11 cellular contexts compared by ENCODE assay signal in genomic region chr7:21430575-21430954, GRCh38. TPM values are rescaled to one million over a fixed set of nuclear protein-coding genes. Genes with fewer than 3 reads are reported as not detected.
DNase-seq lines count a peak whose midpoint lies in the region; ATAC-seq, FAIRE-seq and TF ChIP-seq lines count a peak whose summit lies in the region.
"Had no signal": no experiment of that assay in that cellular context is flagged by ENCODE, and none has a peak within 500 bp of the region (broad histone marks: within the 10 kb centered on the region; RNA-seq: fewer than 3 reads in every experiment).

No MANE protein-coding gene starts in this region.

- no peak for TF ChIP-seq CTCF in GM12878 (IDR thresholded peaks at IDR 0.05 in 2 of 3, conservative IDR thresholded peaks at IDR 0.05 in 1 of 3; ENCODE audit: control insufficient read depth in 2 of 3, extremely low read depth in 1 of 3, insufficient read depth in 1 of 3, low read depth in 3 of 3, low read length in 3 of 3)
- TF ChIP-seq CTCF in neural crest cell (conservative IDR thresholded peaks at IDR 0.05) = no peak
- TF ChIP-seq CTCF in gastroesophageal sphincter (IDR thresholded peaks at IDR 0.05) = no peak

- H3K36me3 Mint-ChIP-seq in neural crest cell (ENCODE audit: low read depth) = peaks cover 12% of the 10 kb centered on the region

- peaks cover 61% of the 10 kb centered on the region for H3K4me1 Mint-ChIP-seq in neural crest cell

- intact Hi-C loops in GM12878 (cut with micrococcal nuclease; ENCODE audit: unreplicated experiment) = no loop called here

- 60% methylated on average over 2 of the region's 3 CpGs for WGBS in HUES64
- WGBS in GM12878 (ENCODE audit: insufficient coverage, insufficient replicate concordance, low lambda C conversion rate, missing lambda C conversion rate) = 65% methylated on average over 3 of the region's 3 CpGs
- WGBS in gastroesophageal sphincter (ENCODE audit: low coverage in 1 of 2), 2 donors = 60 to 83% methylated on average over 2 to 3 of the region's 3 CpGs

- TF ChIP-seq POLR2A in GM12878 (IDR thresholded peaks at IDR 0.05; ENCODE audit: low read depth, low read length) (no peak), gastroesophageal sphincter (IDR thresholded peaks at IDR 0.05) (no peak)

- peak overlapping the region; percentile 100 for H3K4me3 Mint-ChIP-seq in neural crest cell

- H3K36me3 ChIP-seq in HUES64 (ENCODE audit: insufficient read depth, low read length) (peaks cover 19% of the 10 kb centered on the region; the same call in 1 of the 2 replicates), GM12878 (ENCODE audit: control insufficient read depth in 2 of 2, insufficient read depth in 2 of 2, low read length in 1 of 2) (peaks cover 0 to 4% of the 10 kb centered on the region in 2 experiments; a peak in 1 of 4 replicates), gastroesophageal sphincter (peaks cover 0 to 9% of the 10 kb centered on the region in 2 donors)
- H3K36me3 ChIP-seq: HAP-1 had no signal

- H2AFZ ChIP-seq in GM12878 (ENCODE audit: control insufficient read depth, low read depth, low read length) = no peak overlapping the region

- CTCF ChIA-PET in GM12878 (lab: Yijun Ruan, JAX) = interaction anchor here (0.6 to 2.9 kb wide), 7 partner anchors 19 to 170 kb away, joined by 3 to 13 read pairs (median 3); no protein-coding TSS in a partner anchor

- in situ Hi-C loops in GM12878 (cut with MboI) = no loop called here

- BruUV-seq in GM12878 (replicated peaks; lab: Mats Ljungman, UMichigan) = no TSS peak

- POLR2A ChIA-PET in GM12878 (lab: Charles Lee) = interaction anchor here (0.6 to 3.3 kb wide), 2 partner anchors 10 to 36 kb away, joined by 3 to 13 read pairs; no protein-coding TSS in a partner anchor

- peak overlapping the region; percentile 71 for H3K4me2 ChIP-seq in GM12878 (ENCODE audit: control insufficient read depth, insufficient read depth)

- no peaks in the 10 kb centered on the region for H3K27me3 Mint-ChIP-seq in neural crest cell (ENCODE audit: low read depth)

- peak overlapping the region; percentile 51 for H3K4me3 ChIP-seq in HUES64 (ENCODE audit: low read length)
- H3K4me3 ChIP-seq in GM12878 = peak overlapping the region; percentile 95
- no peak overlapping the region for H3K4me3 ChIP-seq in gastroesophageal sphincter

- no peaks in the 10 kb centered on the region for H3K9me3 Mint-ChIP-seq in neural crest cell

- no peak for TF ChIP-seq RAD21 in GM12878 (IDR thresholded peaks at IDR 0.05; ENCODE audit: insufficient read depth, low read depth, low read length)

- H3K27me3 ChIP-seq in HUES64 (ENCODE audit: insufficient read depth, low read length) = no peaks in the 10 kb centered on the region
- H3K27me3 ChIP-seq in GM12878 (replicated peaks in 1 of 2; ENCODE audit: control insufficient read depth in 2 of 2, insufficient read depth in 2 of 2, low read length in 1 of 2) = no peaks in the 10 kb centered on the region
- no peaks in the 10 kb centered on the region for H3K27me3 ChIP-seq in gastroesophageal sphincter

- H3K79me2 ChIP-seq in GM12878 (ENCODE audit: control insufficient read depth, insufficient read depth, low read length) = peaks cover 40% of the 10 kb centered on the region

- SMC1A ChIA-PET in GM12878 (lab: Charles Lee; ENCODE audit: uncharacterized antibody, unreplicated experiment) = interaction anchor here (0.7 to 6.0 kb wide), 14 partner anchors 9 to 178 kb away, joined by 3 to 43 read pairs (median 4); no protein-coding TSS in a partner anchor

- RAD21 ChIA-PET in GM12878 (lab: Charles Lee; ENCODE audit: unreplicated experiment) = interaction anchor here (0.8 to 2.5 kb wide), 11 partner anchors 10 to 175 kb away, joined by 3 to 17 read pairs (median 4); no protein-coding TSS in a partner anchor

- peaks cover 38% of the 10 kb centered on the region for H3K4me1 ChIP-seq in HUES64 (ENCODE audit: insufficient read depth, low read length)
- peaks cover 15% of the 10 kb centered on the region for H3K4me1 ChIP-seq in GM12878 (ENCODE audit: control insufficient read depth, insufficient read depth, low read length)
- peaks cover 2 to 59% (median 6%) of the 10 kb centered on the region in 3 donors for H3K4me1 ChIP-seq in gastroesophageal sphincter

- TF ChIP-seq EP300 in GM12878 (IDR thresholded peaks at IDR 0.05; ENCODE audit: borderline replicate concordance in 1 of 2, control insufficient read depth in 1 of 2, low read depth in 2 of 2, low read length in 2 of 2) (no peak), gastroesophageal sphincter (IDR thresholded peaks at IDR 0.05) (no peak)

- H3K9ac ChIP-seq in HUES64 (ENCODE audit: low read depth, low read length) (no peak overlapping the region), GM12878 (ENCODE audit: control insufficient read depth, insufficient read depth, low read length) (no peak overlapping the region)

- no peak overlapping the region for H3K27ac Mint-ChIP-seq in neural crest cell (ENCODE audit: unreplicated experiment)

- H3K27ac ChIP-seq in HUES64 (ENCODE audit: low read depth, low read length) = no peak overlapping the region
- H3K27ac ChIP-seq in GM12878 (ENCODE audit: control insufficient read depth, insufficient read depth) = no peak overlapping the region
- H3K27ac ChIP-seq in gastroesophageal sphincter = no peak overlapping the region
- H3K27ac ChIP-seq: VCaP had no signal

- ATAC-seq in GM12878 = no peak
- ATAC-seq in HG02973 (IDR thresholded peaks at IDR 0.05; ENCODE audit: unreplicated experiment) = no peak
- ATAC-seq in gastroesophageal sphincter = no peak
- ATAC-seq in GM18873 (IDR thresholded peaks at IDR 0.05; ENCODE audit: low FRiP score, unreplicated experiment) = no peak
- ATAC-seq: Panc1 had no signal

- no peak for FAIRE-seq in GM12878 (lab: Jason Lieb, UNC)

- peak; percentile 18 for DNase-seq in NCI-H345 (lab: John Stamatoyannopoulos, UW)
- DNase-seq in NCI-H345 treated with DMSO at 0.1 percent for 48 hours (lab: John Stamatoyannopoulos, UW; ENCODE audit: unreplicated experiment) = no peak
- DNase-seq in GM12878 (ENCODE audit: low read depth, low spot score) = no peak
- no peak for DNase-seq in neural crest cell (ENCODE audit: low read depth, low spot score)

- H3K9me3 ChIP-seq in HUES64 (ENCODE audit: insufficient read depth, low read depth, low read length) (no peaks in the 10 kb centered on the region), GM12878 (replicated peaks; ENCODE audit: control insufficient read depth, insufficient read depth, low read length) (no peaks in the 10 kb centered on the region), gastroesophageal sphincter (no peaks in the 10 kb centered on the region)
- H3K9me3 ChIP-seq: HAP-1 had no signal

- no peaks in the 10 kb centered on the region for H4K20me1 ChIP-seq in GM12878 (ENCODE audit: control insufficient read depth, insufficient read depth)

TF ChIP-seq in GM12878, 131 proteins besides CTCF, POLR2A, EP300 and RAD21 (continues in another document):
- no peak for TF ChIP-seq EED (IDR thresholded peaks at IDR 0.05; ENCODE audit: low read depth)
- no peak for TF ChIP-seq FOXK2 (IDR thresholded peaks at IDR 0.05)
- no peak for TF ChIP-seq CHD4 (IDR thresholded peaks at IDR 0.05)
- TF ChIP-seq IKZF2 (IDR thresholded peaks at IDR 0.05) = no peak
- no peak for TF ChIP-seq RELA (IDR thresholded peaks at IDR 0.05; ENCODE audit: borderline replicate concordance, partially characterized antibody)
- TF ChIP-seq E4F1 (IDR thresholded peaks at IDR 0.05; ENCODE audit: borderline replicate concordance, partially characterized antibody) = no peak
- TF ChIP-seq NFXL1 (IDR thresholded peaks at IDR 0.05; ENCODE audit: borderline replicate concordance) = no peak
- no peak for TF ChIP-seq SMAD5 (IDR thresholded peaks at IDR 0.05; ENCODE audit: low read depth)
- TF ChIP-seq MTA3 (IDR thresholded peaks at IDR 0.05; ENCODE audit: borderline replicate concordance, low read length) = no peak
- TF ChIP-seq MEF2A (IDR thresholded peaks at IDR 0.05; ENCODE audit: insufficient read depth, low read depth, low read length) = no peak

RNA-seq across cellular contexts. Expression of gene SP4, which starts 2.7 kb away (rescaled TPM):
- polyA plus RNA-seq in HUES64 (2013, experiment 1 of 2) = 15.3 TPM
- 14.8 TPM for polyA plus RNA-seq in HUES64 (2013, experiment 2 of 2)
- 68.8 and 98.9 TPM in 2 replicates for total RNA-seq in GM12878 (2013; cell fraction: nucleolus; rRNA removed)
- 23.7 and 28.9 TPM in 2 replicates for total RNA-seq in GM12878 (2014; rRNA removed)
- 28.0 and 28.1 TPM in 2 replicates for total RNA-seq in GM12878 (2014; rRNA removed; fragmentation: Illumina TruSeq; extraction: Trizol)
- total RNA-seq in GM12878 (2021) = 19.2 and 19.9 TPM in 2 replicates
- 3.9 TPM for polyA plus RNA-seq in GM12878 (2011; ENCODE audit: low read depth)
- polyA plus RNA-seq in GM12878 (2011; rRNA removed) = 32.4 and 43.8 TPM in 2 replicates
- 17.3 and 17.9 TPM in 2 replicates for polyA plus RNA-seq in GM12878 (2011; cell fraction: cytosol; rRNA removed)
- polyA plus RNA-seq in GM12878 (2011; cell fraction: nucleus; rRNA removed) = 14.2 and 16.3 TPM in 2 replicates
- 5.1 and 6.1 TPM in 2 replicates for polyA plus RNA-seq in GM12878 (2012)
- 15.0 and 19.0 TPM in 2 replicates for polyA plus RNA-seq in GM12878 (2014; fragmentation: Illumina TruSeq; extraction: Trizol)
- 10 to 100 TPM in 1 of 2 experiments, 1 to 10 TPM in 1; 6.2 to 17.2 TPM for polyA plus RNA-seq in GM12878 (2014; fragmentation: Nextera tagmentation; extraction: Ambion mirVana)
- polyA plus RNA-seq in GM12878 (2014; rRNA removed) = 7.9 and 9.9 TPM in 2 replicates
- polyA plus RNA-seq in GM12878 (2016; fragmentation: Nextera tagmentation; extraction: Ambion mirVana) = 10 to 100 TPM; 12.4 to 14.8 TPM
- polyA minus RNA-seq in GM12878 (2011; rRNA and poly(A)+ RNA removed) = 94.7 and 100 TPM in 2 replicates
- polyA minus RNA-seq in GM12878 (2011; cell fraction: cytosol; rRNA and poly(A)+ RNA removed) = 22.9 and 24.8 TPM in 2 replicates
- 65.0 and 89.4 TPM in 2 replicates for polyA minus RNA-seq in GM12878 (2011; cell fraction: nucleus; rRNA and poly(A)+ RNA removed)
- total RNA-seq in neural crest cell = 20.6 and 20.8 TPM in 2 replicates
- total RNA-seq in gastroesophageal sphincter = 10 to 100 TPM in 1 of 4 donors, 1 to 10 TPM in 3; 6.7 to 13.4 (median 9.5) TPM

Comparison
In these comparisons a context has a peak if more than half of its experiments do, and no peak if none do; other contexts are left out.
1. H3K4me3 ChIP-seq: peak in HUES64 (single experiment) and GM12878 (single experiment); none in gastroesophageal sphincter (0 of 2).